15 cellular contexts compared by ENCODE assay signal in the genomic region with DNA sequence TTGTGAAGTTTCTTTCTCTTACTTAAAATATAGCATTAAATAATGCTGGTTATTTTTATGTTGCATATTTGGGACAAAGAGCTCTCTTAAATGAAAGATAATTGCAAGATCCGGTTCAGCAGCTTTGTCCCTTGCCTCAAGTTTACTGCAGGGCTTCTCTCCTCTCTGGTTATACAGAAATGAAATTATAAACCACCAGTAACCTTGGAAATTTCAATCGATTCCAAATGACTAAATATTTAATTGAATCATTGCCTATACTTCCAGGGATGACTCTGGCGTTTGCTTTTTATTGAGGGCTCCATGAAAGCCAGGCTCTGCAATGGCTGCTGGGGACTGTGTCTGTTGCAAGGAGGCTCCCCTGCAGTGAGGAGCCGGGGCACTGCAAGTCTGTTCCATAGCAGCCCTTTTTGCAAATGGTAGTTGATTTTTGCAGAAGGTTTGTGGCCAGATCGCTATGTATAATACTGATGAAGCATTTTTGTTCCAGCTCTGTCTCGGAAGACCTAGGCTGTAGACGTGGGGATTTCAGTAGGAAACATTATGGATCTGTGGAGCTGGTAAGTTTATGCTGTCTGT. TPM values are rescaled to one million over a fixed set of nuclear protein-coding genes. Genes with fewer than 3 reads are reported as not detected.
A peak's percentile ranks its signal among the peaks of the same experiment; 100 is the strongest.
DNase-seq lines count a peak whose midpoint lies in the region; ATAC-seq and TF ChIP-seq lines count a peak whose summit lies in the region.
"Had no signal": no experiment of that assay in that cellular context is flagged by ENCODE, and none has a peak within 500 bp of the region (broad histone marks: within the 10 kb centered on the region; RNA-seq: fewer than 3 reads in every experiment).

A gene with protein sequence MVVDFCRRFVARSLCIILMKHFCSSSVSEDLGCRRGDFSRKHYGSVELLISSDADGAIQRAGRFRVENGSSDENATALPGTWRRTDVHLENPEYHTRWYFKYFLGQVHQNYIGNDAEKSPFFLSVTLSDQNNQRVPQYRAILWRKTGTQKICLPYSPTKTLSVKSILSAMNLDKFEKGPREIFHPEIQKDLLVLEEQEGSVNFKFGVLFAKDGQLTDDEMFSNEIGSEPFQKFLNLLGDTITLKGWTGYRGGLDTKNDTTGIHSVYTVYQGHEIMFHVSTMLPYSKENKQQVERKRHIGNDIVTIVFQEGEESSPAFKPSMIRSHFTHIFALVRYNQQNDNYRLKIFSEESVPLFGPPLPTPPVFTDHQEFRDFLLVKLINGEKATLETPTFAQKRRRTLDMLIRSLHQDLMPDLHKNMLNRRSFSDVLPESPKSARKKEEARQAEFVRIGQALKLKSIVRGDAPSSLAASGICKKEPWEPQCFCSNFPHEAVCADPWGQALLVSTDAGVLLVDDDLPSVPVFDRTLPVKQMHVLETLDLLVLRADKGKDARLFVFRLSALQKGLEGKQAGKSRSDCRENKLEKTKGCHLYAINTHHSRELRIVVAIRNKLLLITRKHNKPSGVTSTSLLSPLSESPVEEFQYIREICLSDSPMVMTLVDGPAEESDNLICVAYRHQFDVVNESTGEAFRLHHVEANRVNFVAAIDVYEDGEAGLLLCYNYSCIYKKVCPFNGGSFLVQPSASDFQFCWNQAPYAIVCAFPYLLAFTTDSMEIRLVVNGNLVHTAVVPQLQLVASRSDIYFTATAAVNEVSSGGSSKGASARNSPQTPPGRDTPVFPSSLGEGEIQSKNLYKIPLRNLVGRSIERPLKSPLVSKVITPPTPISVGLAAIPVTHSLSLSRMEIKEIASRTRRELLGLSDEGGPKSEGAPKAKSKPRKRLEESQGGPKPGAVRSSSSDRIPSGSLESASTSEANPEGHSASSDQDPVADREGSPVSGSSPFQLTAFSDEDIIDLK (plus strand): TSS at position 313 of the 579 bp plus-strand sequence. CDS start 104 bp downstream, at position 417.

- no peak within 1 kb of the TSS for H3K4me3 ChIP-seq in lower leg skin (ENCODE audit: low read depth, poor library complexity, severe bottlenecking)
- H3K4me3 ChIP-seq in testis: no peak within 1 kb of the TSS

- no peaks in the 10 kb centered on the region for H3K36me3 ChIP-seq in testis (ENCODE audit: low read depth, missing control alignments)
- H3K36me3 ChIP-seq: neutrophil had no signal

- ATAC-seq in HG03571 (IDR thresholded peaks at IDR 0.05; ENCODE audit: unreplicated experiment) (no peak), HG03439 (IDR thresholded peaks at IDR 0.05; ENCODE audit: unreplicated experiment) (no peak)
- ATAC-seq: CD8-positive, alpha-beta T cell; effector memory CD8-positive, alpha-beta T cell had no signal

- no peaks in the 10 kb centered on the region for H3K9me3 ChIP-seq in testis
- H3K9me3 ChIP-seq: neutrophil had no signal

- no peaks in the 10 kb centered on the region for H3K4me1 ChIP-seq in testis

- no peak for TF ChIP-seq CTCF in lower leg skin (IDR thresholded peaks at IDR 0.05)
- TF ChIP-seq CTCF in testis (IDR thresholded peaks at IDR 0.05): no peak

- TF ChIP-seq POLR2A in lower leg skin (IDR thresholded peaks at IDR 0.05): no peak
- TF ChIP-seq POLR2A in testis (IDR thresholded peaks at IDR 0.05): no peak

- H3K27ac ChIP-seq in testis: no peak within 1 kb of the TSS
- H3K27ac ChIP-seq: neutrophil had no signal

- intact Hi-C loops in lower leg skin (cut with DNase I; ENCODE audit: low total_unique reads): no loop called here
- intact Hi-C loops in testis (cut with DNase I; ENCODE audit: low total_unique reads): no loop called here

- H3K27me3 ChIP-seq in testis: no peaks in the 10 kb centered on the region

- 41 to 50% methylated on average over 7 of the region's 7 CpGs for WGBS in lower leg skin, 2 donors
- WGBS in testis, 2 donors: 57% methylated on average over 7 of the region's 7 CpGs

- DNase-seq in NCI-H1417 treated with DMSO at 0.1 percent for 48 hours (lab: John Stamatoyannopoulos, UW): peak; percentile 27
- peak; percentile 68 for DNase-seq in cerebellum (ENCODE audit: low spot score)
- DNase-seq in lower leg skin (ENCODE audit: low spot score in 2 of 2): no peak
- DNase-seq in testis: no peak
- DNase-seq in NCI-H2081 treated with DMSO at 0.1 percent for 48 hours (lab: John Stamatoyannopoulos, UW): no peak
- DNase-seq in UCSD-AML1 (lab: John Stamatoyannopoulos, UW; ENCODE audit: unreplicated experiment): no peak
- DNase-seq: activated CD4-positive, alpha-beta T cell treated with anti-CD3 and anti-CD28 coated beads for 48 hours; activated naive CD4-positive, alpha-beta T cell treated with anti-CD3 and anti-CD28 coated beads, Interleukin-2, amount 10 ng/mL, durations not matched to agents 7 days and 5 days; CD8-positive, alpha-beta T cell; effector memory CD8-positive, alpha-beta T cell; NCI-H1436 treated with DMSO at 0.1 percent for 48 hours; SHP77 treated with DMSO at 0.1 percent for 48 hours had no signal

RNA-seq across cellular contexts. Expression of the gene that starts here (rescaled TPM):
- 87.7 TPM for total RNA-seq in cerebellum
- total RNA-seq in lower leg skin: 10 to 100 TPM; 11.9 to 19.1 (median 16.5) TPM
- total RNA-seq in testis: 10 to 100 TPM; 25.9 to 42.8 TPM
- 12.9 TPM for polyA plus RNA-seq in testis (ENCODE audit: insufficient read depth, low read depth, low replicate concordance)

Comparison
In these comparisons a context has a peak if more than half of its experiments do, and no peak if none do; other contexts are left out.
1. DNase-seq: peak in NCI-H1417 treated with DMSO at 0.1 percent for 48 hours (single experiment) and cerebellum (single experiment); none in lower leg skin (0 of 2), testis (single experiment), NCI-H2081 treated with DMSO at 0.1 percent for 48 hours (single experiment) and UCSD-AML1 (single experiment).